19 cellular contexts compared by ENCODE assay signal in genomic region chr4:7312691-7313090, GRCh38.
"Had no signal": no experiment of that assay in that cellular context is flagged by ENCODE, and none has a peak within 500 bp of the region (broad histone marks: within the 10 kb centered on the region; RNA-seq: fewer than 3 reads in every experiment).

No MANE protein-coding gene starts in this region.

- H3K27ac Mint-ChIP-seq: immature natural killer cell; naive thymus-derived CD8-positive, alpha-beta T cell; stimulated activated memory B cell treated with anti-CD40 and anti-IgM and Interleukin-4, amounts not matched to agents 10 μg/mL and 1 μg/mL and 100 μg/mL, for 72 hours; stimulated activated naive CD8-positive, alpha-beta T cell treated with anti-CD3 and anti-CD28 coated beads, Interleukin-15, Interleukin-2, amounts not matched to agents 100 ng/mL and 50 ng/mL, for 24 hours had no signal

- H3K27me3 ChIP-seq: cardiac muscle cell, neural progenitor cell, transverse colon had no signal

- H3K9me3 ChIP-seq: mucosa of descending colon, prostate gland, thoracic aorta, transverse colon had no signal

- H3K9ac ChIP-seq: neural progenitor cell, parathyroid adenoma had no signal

- DNase-seq: cortex of kidney; effector memory CD4-positive, alpha-beta T cell; immature natural killer cell; mammary epithelial cell; naive thymus-derived CD8-positive, alpha-beta T cell; spleen; stimulated activated CD4-positive, alpha-beta T cell treated with anti-CD3 and anti-CD28 coated beads, Interleukin-15, amount 100 ng/mL, for 24 hours; stimulated activated CD4-positive, alpha-beta T cell treated with anti-CD3 and anti-CD28 coated beads, Interleukin-1b, Interleukin-23, amount 100 ng/mL, for 48 hours; stimulated activated CD4-positive, alpha-beta T cell treated with anti-CD3 and anti-CD28 coated beads, Interleukin-4, amount 100 ng/mL, for 24 hours; transverse colon had no signal

- H3K36me3 ChIP-seq: cardiac muscle cell, neural progenitor cell, prostate gland, spleen, thoracic aorta, transverse colon had no signal

- H2AFZ ChIP-seq: neural progenitor cell, parathyroid adenoma had no signal

- H3K9me3 Mint-ChIP-seq: neural progenitor cell; stimulated activated naive CD8-positive, alpha-beta T cell treated with anti-CD3 and anti-CD28 coated beads, Interleukin-15, Interleukin-2, amounts not matched to agents 100 ng/mL and 50 ng/mL, for 24 hours had no signal

- H3K4me3 Mint-ChIP-seq: immature natural killer cell; naive thymus-derived CD8-positive, alpha-beta T cell; neural progenitor cell; stimulated activated memory B cell treated with anti-CD40 and anti-IgM and Interleukin-4, amounts not matched to agents 10 μg/mL and 1 μg/mL and 100 μg/mL, for 72 hours; stimulated activated naive CD8-positive, alpha-beta T cell treated with anti-CD3 and anti-CD28 coated beads, Interleukin-15, Interleukin-2, amounts not matched to agents 100 ng/mL and 50 ng/mL, for 24 hours had no signal

- ATAC-seq: esophagus mucosa; naive thymus-derived CD8-positive, alpha-beta T cell; stimulated activated memory B cell treated with anti-CD40 and anti-IgM and Interleukin-4, amounts not matched to agents 10 μg/mL and 1 μg/mL and 100 μg/mL, for 72 hours had no signal

- H3K4me1 ChIP-seq: parathyroid adenoma, prostate gland, spleen, transverse colon had no signal

- H3K36me3 Mint-ChIP-seq: neural progenitor cell; stimulated activated memory B cell treated with anti-CD40 and anti-IgM and Interleukin-4, amounts not matched to agents 10 μg/mL and 1 μg/mL and 100 μg/mL, for 72 hours had no signal

- H3K4me3 ChIP-seq: cardiac muscle cell, mucosa of descending colon, neural progenitor cell, prostate gland, spleen, thoracic aorta, transverse colon had no signal

- H3K4me1 Mint-ChIP-seq: immature natural killer cell; stimulated activated memory B cell treated with anti-CD40 and anti-IgM and Interleukin-4, amounts not matched to agents 10 μg/mL and 1 μg/mL and 100 μg/mL, for 72 hours had no signal

- H3K4me2 ChIP-seq: neural progenitor cell had no signal

- H3K27ac ChIP-seq: cardiac muscle cell, neural progenitor cell, parathyroid adenoma, spleen, thoracic aorta had no signal
